ENCODE assay signal across 19 cellular contexts in the genomic region with DNA sequence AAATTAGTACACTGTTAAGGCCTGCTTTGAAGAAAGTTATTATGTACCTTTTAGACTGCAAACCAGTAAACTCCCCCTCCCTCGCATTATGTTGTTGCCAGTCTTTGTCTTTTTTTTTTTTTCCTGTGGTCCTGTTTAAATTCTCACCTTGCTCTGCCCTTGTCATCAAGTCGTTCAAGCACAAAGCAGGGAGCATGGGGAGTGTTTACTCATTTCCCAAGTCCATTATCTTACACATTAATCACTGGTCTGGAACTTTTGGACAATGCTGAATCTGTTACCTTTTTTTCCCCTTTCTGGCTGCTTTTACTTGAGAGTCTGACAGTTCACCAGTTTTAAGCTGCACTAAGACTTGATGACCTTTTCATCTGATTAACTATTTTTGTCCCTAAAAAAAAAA.
A peak's percentile ranks its signal among the peaks of the same experiment; 100 is the strongest.
DNase-seq lines count a peak whose midpoint lies in the region; ATAC-seq, FAIRE-seq and TF ChIP-seq lines count a peak whose summit lies in the region.
"Had no signal": no experiment of that assay in that cellular context is flagged by ENCODE, and none has a peak within 500 bp of the region (broad histone marks: within the 10 kb centered on the region; RNA-seq: fewer than 3 reads in every experiment).

No MANE protein-coding gene starts in this region.

- H3K9me2 ChIP-seq in GM23338 (ENCODE audit: insufficient read depth) = no peaks in the 10 kb centered on the region

- CTCF ChIA-PET in H1 (lab: Charles Lee; ENCODE audit: partially characterized antibody) = interaction anchor here (0.6 kb wide), 2 partner anchors 118 to 293 kb away, joined by 3 read pairs; no protein-coding TSS in a partner anchor

- no peaks in the 10 kb centered on the region for H3K36me3 ChIP-seq in GM23338 (ENCODE audit: insufficient read depth)
- no peaks in the 10 kb centered on the region for H3K36me3 ChIP-seq in H1 (ENCODE audit: control insufficient read depth in 2 of 4, insufficient read depth in 4 of 4, low read length in 3 of 4)
- no peaks in the 10 kb centered on the region for H3K36me3 ChIP-seq in right lobe of liver
- H3K36me3 ChIP-seq: prostate gland had no signal

- peak; percentile 45 for FAIRE-seq in H1 (lab: Jason Lieb, UNC)
- FAIRE-seq: TTC549 had no signal

- H3K4me3 ChIP-seq in GM23338 = no peak overlapping the region
- no peak overlapping the region for H3K4me3 ChIP-seq in H1 (ENCODE audit: extremely low read depth in 1 of 4, insufficient read depth in 2 of 4, low read depth in 3 of 4, low read length in 4 of 4)
- no peak overlapping the region for H3K4me3 ChIP-seq in right lobe of liver
- H3K4me3 ChIP-seq: GM23248, prostate gland had no signal

- H4K91ac ChIP-seq in H1 (replicated peaks; ENCODE audit: insufficient read length, low read length) = no peak overlapping the region

- H3K9me3 Mint-ChIP-seq in GM23338 = no peaks in the 10 kb centered on the region
- H3K9me3 Mint-ChIP-seq in mesothelial cell of epicardium = no peaks in the 10 kb centered on the region
- H3K9me3 Mint-ChIP-seq: activated CD4-positive, alpha-beta memory T cell treated with anti-CD3 and anti-CD28 coated beads for 36 hours; activated T-helper 2 cell treated with anti-CD3 and anti-CD28 coated beads, Interferon-gamma antibody, Interleukin-2, Interleukin-4, amounts not matched to agents 10 μg/mL and 5 μg/mL and 100 μg/mL, durations not matched to agents 14 hours and 24 hours and 36 hours; dendritic cell treated with granulocyte-macrophage colony-stimulating factor and Interleukin-4, amounts not matched to agents 40 ng/mL and 50 ng/mL, for 4 days had no signal

- TF ChIP-seq EP300 in H1 (IDR thresholded peaks at IDR 0.05; ENCODE audit: borderline replicate concordance in 1 of 2, low read depth in 2 of 2, low read length in 2 of 2) = no peak

- no peaks in the 10 kb centered on the region for H3K79me1 ChIP-seq in H1 (ENCODE audit: low read depth, low read length)

- POLR2A ChIA-PET in H1 (lab: Charles Lee; ENCODE audit: partially characterized antibody) = no interaction called here

- no peak overlapping the region for H4K5ac ChIP-seq in H1 (ENCODE audit: insufficient read length, low read depth, low read length)

- no peak overlapping the region for H2BK15ac ChIP-seq in H1 (ENCODE audit: low read length)

- intact Hi-C loops in right lobe of liver (cut with DNase I) = no loop called here

- no peak overlapping the region for H3K18ac ChIP-seq in H1 (ENCODE audit: extremely low read depth, low read length)

- H2AFZ ChIP-seq in GM23338 (no peak overlapping the region), H1 (ENCODE audit: low read length) (peak overlapping the region; percentile 64; the same call in 1 of the 2 replicates)
- H2AFZ ChIP-seq: GM23248 had no signal

- 25% methylated on average over 2 of the region's 2 CpGs; no CpG with 5 or more reads in 1 of the 2 experiments for WGBS in H1 (ENCODE audit: extremely low coverage in 1 of 2, insufficient coverage in 1 of 2, insufficient read length in 1 of 2, insufficient replicate concordance in 2 of 2, low coverage in 1 of 2, low lambda C conversion rate in 2 of 2, missing lambda C conversion rate in 1 of 2), 2 experiments
- WGBS in right lobe of liver (ENCODE audit: insufficient coverage, low coverage, low lambda C conversion rate, missing lambda C conversion rate) = 28% methylated on average over 2 of the region's 2 CpGs

- H3K4me2 ChIP-seq in GM23338 = peak overlapping the region; percentile 50
- H3K4me2 ChIP-seq in H1 (ENCODE audit: insufficient read depth in 1 of 2, low read depth in 2 of 2, low read length in 2 of 2) = peak overlapping the region; percentile 37 to 47; a peak in 2 of 4 replicates
- H3K4me2 ChIP-seq: KMS-11 had no signal

- no peak overlapping the region for H2BK120ac ChIP-seq in H1 (replicated peaks; ENCODE audit: low read depth, low read length)

- H3K23me2 ChIP-seq in H1 (ENCODE audit: low read depth, low read length) = no peaks in the 10 kb centered on the region

- H3K27me3 ChIP-seq in GM23338 (ENCODE audit: insufficient read depth) (no peaks in the 10 kb centered on the region), H1 (replicated peaks in 1 of 4; ENCODE audit: control insufficient read depth in 3 of 4, extremely low read depth in 1 of 4, insufficient read depth in 3 of 4, low read length in 3 of 4) (peaks cover 0 to 1% (median 0%) of the 10 kb centered on the region in 4 experiments; a peak in 1 of 7 replicates), right lobe of liver (no peaks in the 10 kb centered on the region)

- no peak overlapping the region for H2AK5ac ChIP-seq in H1 (ENCODE audit: low read depth, low read length)

- H3K4me1 ChIP-seq in GM23338 (ENCODE audit: insufficient read depth) = peaks cover 44% of the 10 kb centered on the region
- peaks cover 0 to 12% (median 4%) of the 10 kb centered on the region in 4 experiments; a peak in 5 of 7 replicates for H3K4me1 ChIP-seq in H1 (replicated peaks in 1 of 4; ENCODE audit: control insufficient read depth in 3 of 4, insufficient read depth in 4 of 4, low read length in 3 of 4)
- H3K4me1 ChIP-seq in right lobe of liver = no peaks in the 10 kb centered on the region
- H3K4me1 ChIP-seq: prostate gland had no signal

- H3K27me3 Mint-ChIP-seq in GM23338 (ENCODE audit: insufficient read depth, low read depth, poor library complexity) (peaks cover 5% of the 10 kb centered on the region), mesothelial cell of epicardium (ENCODE audit: low read depth) (no peaks in the 10 kb centered on the region)
- H3K27me3 Mint-ChIP-seq: activated CD4-positive, alpha-beta memory T cell treated with anti-CD3 and anti-CD28 coated beads for 36 hours; dendritic cell treated with granulocyte-macrophage colony-stimulating factor and Interleukin-4, amounts not matched to agents 40 ng/mL and 50 ng/mL, for 4 days had no signal

- no peak overlapping the region; the same call in 1 of the 2 replicates for H2BK5ac ChIP-seq in H1 (ENCODE audit: low read depth, low read length)

- no peaks in the 10 kb centered on the region for H3K79me2 ChIP-seq in GM23338 (replicated peaks; ENCODE audit: insufficient read depth)
- no peaks in the 10 kb centered on the region for H3K79me2 ChIP-seq in H1 (ENCODE audit: control insufficient read depth in 1 of 2, insufficient read depth in 2 of 2, low read length in 2 of 2)

- TF ChIP-seq CTCF in GM23338 (conservative IDR thresholded peaks at IDR 0.05; ENCODE audit: low read depth in 2 of 2) = no peak
- TF ChIP-seq CTCF in H1 (IDR thresholded peaks at IDR 0.05; ENCODE audit: control extremely low read depth in 1 of 3, insufficient read depth in 1 of 3, low read depth in 1 of 3, low read length in 3 of 3) = no peak
- TF ChIP-seq CTCF in mesothelial cell of epicardium (IDR thresholded peaks at IDR 0.05; ENCODE audit: unreplicated experiment) = no peak
- no peak for TF ChIP-seq CTCF in right lobe of liver (IDR thresholded peaks at IDR 0.05)

- H3K9ac ChIP-seq in H1 (replicated peaks in 1 of 4; ENCODE audit: extremely low read depth in 1 of 4, low read depth in 3 of 4, low read length in 3 of 4) = no peak overlapping the region
- H3K9ac ChIP-seq: GM23248, KMS-11 had no signal

- H3K4ac ChIP-seq in H1 (replicated peaks; ENCODE audit: insufficient read length, low read depth, low read length) = no peak overlapping the region

- H3K4me1 Mint-ChIP-seq in GM23338 (peaks cover 38% of the 10 kb centered on the region), mesothelial cell of epicardium (peaks cover 44% of the 10 kb centered on the region)

- ATAC-seq in GM23338 (no peak; the same call in 2 of the 3 replicates), HG03439 (IDR thresholded peaks at IDR 0.05; ENCODE audit: unreplicated experiment) (no peak), right lobe of liver (no peak), HG02610 (IDR thresholded peaks at IDR 0.05; ENCODE audit: unreplicated experiment) (no peak), HG03135 (IDR thresholded peaks at IDR 0.05; ENCODE audit: unreplicated experiment) (no peak)

- H4K8ac ChIP-seq in H1 (ENCODE audit: extremely low read depth, insufficient read depth, low read length) = no peak overlapping the region

- H3K36me3 Mint-ChIP-seq in GM23338 (ENCODE audit: low read depth) (no peaks in the 10 kb centered on the region), mesothelial cell of epicardium (no peaks in the 10 kb centered on the region)
- H3K36me3 Mint-ChIP-seq: activated CD4-positive, alpha-beta memory T cell treated with anti-CD3 and anti-CD28 coated beads for 36 hours had no signal

- H3K4me3 Mint-ChIP-seq in GM23338 = no peak overlapping the region
- H3K4me3 Mint-ChIP-seq in mesothelial cell of epicardium = no peak overlapping the region
- H3K4me3 Mint-ChIP-seq: activated CD4-positive, alpha-beta memory T cell treated with anti-CD3 and anti-CD28 coated beads for 36 hours; dendritic cell treated with granulocyte-macrophage colony-stimulating factor and Interleukin-4, amounts not matched to agents 40 ng/mL and 50 ng/mL, for 4 days had no signal

- no peak overlapping the region for H3K56ac ChIP-seq in H1 (replicated peaks; ENCODE audit: insufficient read length, low read depth, low read length)

- no peak overlapping the region for H3K23ac ChIP-seq in H1 (ENCODE audit: insufficient read length)

- H3F3A ChIP-seq in GM23338 (replicated peaks; ENCODE audit: low read depth) = peaks cover 3% of the 10 kb centered on the region; the same call in 1 of the 2 replicates

- H3K9me3 ChIP-seq in H1 (ENCODE audit: insufficient read depth in 2 of 2, low read depth in 1 of 2, low read length in 1 of 2) = no peaks in the 10 kb centered on the region
- no peaks in the 10 kb centered on the region for H3K9me3 ChIP-seq in right lobe of liver
- H3K9me3 ChIP-seq: prostate gland had no signal

- no peak overlapping the region for H2BK20ac ChIP-seq in H1 (ENCODE audit: low read length)

- no peaks in the 10 kb centered on the region for H4K20me1 ChIP-seq in GM23338 (replicated peaks; ENCODE audit: insufficient read depth)
- no peaks in the 10 kb centered on the region for H4K20me1 ChIP-seq in H1 (replicated peaks in 1 of 2; ENCODE audit: control insufficient read depth in 1 of 2, insufficient read depth in 2 of 2, low read length in 2 of 2)

- peak overlapping the region; percentile 56; the same call in 1 of the 2 replicates for H2BK12ac ChIP-seq in H1 (ENCODE audit: low read depth, low read length)

- H3K14ac ChIP-seq in H1 (ENCODE audit: insufficient read length) = no peak overlapping the region

- no peak for TF ChIP-seq RAD21 in H1 (IDR thresholded peaks at IDR 0.05 in 1 of 2, conservative IDR thresholded peaks at IDR 0.05 in 1 of 2; ENCODE audit: low read depth in 2 of 2, low read length in 2 of 2)

- H3K27ac Mint-ChIP-seq in GM23338 (no peak overlapping the region), mesothelial cell of epicardium (peak overlapping the region; percentile 85)
- H3K27ac Mint-ChIP-seq: activated CD4-positive, alpha-beta memory T cell treated with anti-CD3 and anti-CD28 coated beads for 36 hours; activated T-helper 2 cell treated with anti-CD3 and anti-CD28 coated beads, Interferon-gamma antibody, Interleukin-2, Interleukin-4, amounts not matched to agents 10 μg/mL and 5 μg/mL and 100 μg/mL, durations not matched to agents 14 hours and 24 hours and 36 hours; dendritic cell treated with granulocyte-macrophage colony-stimulating factor and Interleukin-4, amounts not matched to agents 40 ng/mL and 50 ng/mL, for 4 days had no signal

- H3K27ac ChIP-seq in GM23338 (ENCODE audit: low read depth) (peak overlapping the region; percentile 82), H1 (ENCODE audit: low read depth, low read length) (no peak overlapping the region), right lobe of liver (no peak overlapping the region)
- H3K27ac ChIP-seq: GM23248, KMS-11, prostate gland had no signal

- no peak for TF ChIP-seq POLR2A in H1 (IDR thresholded peaks at IDR 0.05; ENCODE audit: control extremely low read depth in 1 of 2, low read depth in 2 of 2, low read length in 2 of 2)
- no peak for TF ChIP-seq POLR2A in right lobe of liver (IDR thresholded peaks at IDR 0.05)

- DNase-seq in GM23338 (ENCODE audit: low spot score) (peak; percentile 17), NCI-H1105 (lab: John Stamatoyannopoulos, UW) (peak; percentile 10), H1 (ENCODE audit: low read depth in 1 of 2, low spot score in 2 of 2) (no peak), mesothelial cell of epicardium (ENCODE audit: low spot score in 2 of 2, unreplicated experiment in 2 of 2) (no peak), right lobe of liver (no peak)
- DNase-seq: activated CD4-positive, alpha-beta memory T cell treated with anti-CD3 and anti-CD28 coated beads for 36 hours; aorta; DMS 273 treated with DMSO at 0.1 percent for 48 hours; GM23248; midbrain; NCI-H187 treated with DMSO at 0.1 percent for 48 hours had no signal

Comparison
In these comparisons a context has a peak if more than half of its experiments do, and no peak if none do; other contexts are left out.
1. DNase-seq: peak in GM23338 (single experiment) and NCI-H1105 (single experiment); none in H1 (0 of 2), mesothelial cell of epicardium (0 of 2) and right lobe of liver (0 of 3).